In genomic region chr7:43758029-43758860, GRCh38 we compare ENCODE assay signal across 8 cellular contexts. TPM values are rescaled to one million over a fixed set of nuclear protein-coding genes. Genes with fewer than 3 reads are reported as not detected.
DNase-seq lines count a peak whose midpoint lies in the region; ATAC-seq and TF ChIP-seq lines count a peak whose summit lies in the region.

TSS of gene BLVRA (plus strand) at chr7:43758680. CDS start at chr7:43771159, 12,479 bp downstream.

- no peaks in the 10 kb centered on the region for H4K20me1 ChIP-seq in H9 (ENCODE audit: control insufficient read depth, insufficient read depth, insufficient read length)

- no peaks in the 10 kb centered on the region for H3K79me2 ChIP-seq in H9 (ENCODE audit: insufficient read depth, low read length)

- no peak within 1 kb of the TSS for H3K4ac ChIP-seq in H9 (ENCODE audit: low read depth, low read length)

- no peaks in the 10 kb centered on the region for H3K36me3 Mint-ChIP-seq in H9 (ENCODE audit: insufficient read depth in 1 of 3, low read depth in 3 of 3)

- no peaks in the 10 kb centered on the region for H3K9me3 ChIP-seq in H9 (ENCODE audit: control insufficient read depth, low read depth, low read length)
- no peaks in the 10 kb centered on the region for H3K9me3 ChIP-seq in lower lobe of right lung

- H3K4me3 Mint-ChIP-seq in H9, result peak within 1 kb of the TSS; percentile 75 to 85

- H3K4me3 ChIP-seq in GM12875 (ENCODE audit: low read depth, low read length), result peak within 1 kb of the TSS; percentile 81
- peak within 1 kb of the TSS; percentile 88 for H3K4me3 ChIP-seq in lower lobe of right lung

- H3K4me1 Mint-ChIP-seq in H9, result peaks cover 23 to 26% of the 10 kb centered on the region in 2 experiments

- H2AK5ac ChIP-seq in H9 (ENCODE audit: insufficient read length, low read length), result no peak within 1 kb of the TSS

- no peak within 1 kb of the TSS for H2BK5ac ChIP-seq in H9 (ENCODE audit: insufficient read length, low read length)

- no CpG with 5 or more reads among the region's 72 CpGs for WGBS in H9 (ENCODE audit: extremely low coverage, insufficient read length, low lambda C conversion rate)

- no peaks in the 10 kb centered on the region for H3K79me1 ChIP-seq in H9 (ENCODE audit: insufficient read depth, low read depth, low read length, poor library complexity, severe bottlenecking)

- H3K27ac ChIP-seq in H9 (ENCODE audit: insufficient read length, low read depth, low read length) (no peak within 1 kb of the TSS), lower lobe of right lung (peak within 1 kb of the TSS; percentile 88)

- peak; percentile 93 to 94 for ATAC-seq in lower lobe of right lung

- H4K8ac ChIP-seq in H9 (replicated peaks; ENCODE audit: insufficient read length, low read depth, low read length), result no peak within 1 kb of the TSS

- H3K36me3 ChIP-seq in lower lobe of right lung, result no peaks in the 10 kb centered on the region

- no peak within 1 kb of the TSS for H4K91ac ChIP-seq in H9 (ENCODE audit: insufficient read length, low read depth, low read length)

- H3K27me3 ChIP-seq in H9 (ENCODE audit: insufficient read depth, low read length) (peaks cover 5% of the 10 kb centered on the region; the same call in 1 of the 2 replicates), lower lobe of right lung (ENCODE audit: low read depth) (no peaks in the 10 kb centered on the region)

- DNase-seq in H9 (peak; percentile 70), NCI-H1105 (lab: John Stamatoyannopoulos, UW) (peak; percentile 42), ecto neural progenitor cell (ENCODE audit: low spot score) (peak; percentile 78), lower lobe of right lung (peak; percentile 84), COR-L47 (lab: John Stamatoyannopoulos, UW) (no peak)
- DNase-seq in activated CD4-positive, alpha-beta T cell treated with anti-CD3 and anti-CD28 coated beads, Interleukin-2, amount 50 U/mL, for 24 hours (ENCODE audit: low read depth in 1 of 2, low spot score in 1 of 2), result peak; percentile 25 to 42
- DNase-seq in stimulated activated CD4-positive, alpha-beta T cell treated with anti-CD3 and anti-CD28 coated beads, TNF-alpha, amount 100 ng/mL, for 24 hours (ENCODE audit: low read depth in 3 of 3), result peak in 2 of 3 experiments; percentile 38 to 63

- peak within 1 kb of the TSS; percentile 65 for H3K18ac ChIP-seq in H9 (ENCODE audit: insufficient read length, low read depth, low read length)

- no peak within 1 kb of the TSS for H3K23ac ChIP-seq in H9 (ENCODE audit: insufficient read length, low read depth, low read length)

- no peak within 1 kb of the TSS for H2BK120ac ChIP-seq in H9 (ENCODE audit: low read depth, low read length, poor library complexity, severe bottlenecking)

- H3K56ac ChIP-seq in H9 (ENCODE audit: insufficient read length, low read depth, low read length), result no peak within 1 kb of the TSS

- no peak within 1 kb of the TSS for H2BK12ac ChIP-seq in H9 (ENCODE audit: insufficient read length, low read depth, low read length)

- peak within 1 kb of the TSS; percentile 76 for H3K4me2 ChIP-seq in H9 (ENCODE audit: insufficient read depth, insufficient read length, low read length)

- peaks cover 36% of the 10 kb centered on the region for H3K27me3 Mint-ChIP-seq in H9 (ENCODE audit: low read depth)

- H3K4me1 ChIP-seq in H9 (ENCODE audit: insufficient read depth, low read length) (peaks cover 2% of the 10 kb centered on the region; the same call in 1 of the 2 replicates), lower lobe of right lung (peaks cover 42% of the 10 kb centered on the region)

- peaks cover 7% of the 10 kb centered on the region for H3K23me2 ChIP-seq in H9 (ENCODE audit: insufficient read length, low read depth, low read length, poor library complexity, severe bottlenecking)

- no peak within 1 kb of the TSS for H2BK20ac ChIP-seq in H9 (ENCODE audit: low read depth, low read length, poor library complexity, severe bottlenecking)

- intact Hi-C loops in lower lobe of right lung (cut with DNase I), result no loop called here

- H4K5ac ChIP-seq in H9 (ENCODE audit: insufficient read length, low read depth, low read length), result no peak within 1 kb of the TSS

- TF ChIP-seq CTCF in GM12875 (IDR thresholded peaks at IDR 0.05; ENCODE audit: borderline replicate concordance, insufficient read depth, low read depth, low read length) (no peak), H9 (conservative IDR thresholded peaks at IDR 0.05) (no peak), lower lobe of right lung (IDR thresholded peaks at IDR 0.05) (no peak)

- H3K14ac ChIP-seq in H9 (ENCODE audit: insufficient read depth, low read length), result no peak within 1 kb of the TSS

- no peak within 1 kb of the TSS for H3T11ph ChIP-seq in H9 (ENCODE audit: low read length)

- H3K9ac ChIP-seq in H9 (ENCODE audit: extremely low read depth, insufficient read length, low read length), result peak within 1 kb of the TSS; percentile 20

- no peak within 1 kb of the TSS for H3K27ac Mint-ChIP-seq in H9

- no peaks in the 10 kb centered on the region for H3K9me3 Mint-ChIP-seq in H9

- peak within 1 kb of the TSS; percentile 61 for H2AFZ ChIP-seq in H9 (ENCODE audit: low read length)

- H2BK15ac ChIP-seq in H9 (ENCODE audit: low read depth, low read length), result no peak within 1 kb of the TSS

RNA-seq across cellular contexts. Expression of gene BLVRA, which starts in this region (rescaled TPM):
- total RNA-seq in H9 (2021), result 37.6 and 40.7 TPM in 2 replicates
- 106 TPM for total RNA-seq in lower lobe of right lung
